Comparison of ENCODE assay signal across 18 cellular contexts in genomic region chr13:98343461-98343860, GRCh38.
DNase-seq lines count a peak whose midpoint lies in the region; ATAC-seq and TF ChIP-seq lines count a peak whose summit lies in the region.
"Had no signal": no experiment of that assay in that cellular context is flagged by ENCODE, and none has a peak within 500 bp of the region (broad histone marks: within the 10 kb centered on the region; RNA-seq: fewer than 3 reads in every experiment).

No MANE protein-coding gene starts in this region.

- H4K20me1 ChIP-seq in GM23338 (replicated peaks; ENCODE audit: insufficient read depth), result no peaks in the 10 kb centered on the region
- H4K20me1 ChIP-seq in neural progenitor cell (ENCODE audit: low read depth), result peaks cover 9% of the 10 kb centered on the region

- H3K79me2 ChIP-seq in GM23338 (replicated peaks; ENCODE audit: insufficient read depth) (peaks cover 19% of the 10 kb centered on the region), neural progenitor cell (ENCODE audit: low read depth) (peaks cover 18% of the 10 kb centered on the region)

- H3K27me3 ChIP-seq in GM23338 (ENCODE audit: insufficient read depth), result no peaks in the 10 kb centered on the region
- H3K27me3 ChIP-seq in endodermal cell (ENCODE audit: control insufficient read depth, insufficient read depth, low read length, poor library complexity, severe bottlenecking), result no peaks in the 10 kb centered on the region
- no peaks in the 10 kb centered on the region for H3K27me3 ChIP-seq in neural progenitor cell
- H3K27me3 ChIP-seq: BE2C had no signal

- H3K36me3 ChIP-seq in GM23338 (ENCODE audit: insufficient read depth) (no peaks in the 10 kb centered on the region), endodermal cell (ENCODE audit: control insufficient read depth, insufficient read depth, low read length) (peaks cover 28% of the 10 kb centered on the region), neural progenitor cell (no peaks in the 10 kb centered on the region)
- H3K36me3 ChIP-seq: BE2C, HAP-1 had no signal

- H3K9me3 Mint-ChIP-seq in GM23338, result no peaks in the 10 kb centered on the region
- no peaks in the 10 kb centered on the region for H3K9me3 Mint-ChIP-seq in endodermal cell
- H3K9me3 Mint-ChIP-seq in neural progenitor cell, result no peaks in the 10 kb centered on the region
- H3K9me3 Mint-ChIP-seq: CD8-positive, alpha-beta T cell; HFFc6 had no signal

- DNase-seq in GM23338 (ENCODE audit: low spot score) (no peak), NCI-H1417 (lab: John Stamatoyannopoulos, UW) (peak in 2 of 3 experiments; percentile 51 to 81), endodermal cell (peak; percentile 44), neural progenitor cell (ENCODE audit: low spot score) (peak; percentile 23), AG08396 (ENCODE audit: low spot score) (no peak), posterior vena cava (ENCODE audit: low spot score) (no peak), CD1c-positive myeloid dendritic cell (ENCODE audit: extremely low spot score) (no peak), T-helper 9 cell (no peak)
- DNase-seq: ACHN; BE2C; Caco-2; CD8-positive, alpha-beta T cell; GOT3; HFFc6; KBM-7 had no signal

- 66 to 82% methylated on average over 9 to 10 of the region's 10 CpGs for WGBS in endodermal cell (ENCODE audit: insufficient coverage in 1 of 2, insufficient read length in 1 of 2), 2 experiments

- intact Hi-C loops in posterior vena cava (cut with DNase I), result no loop called here

- H3F3A ChIP-seq in GM23338 (replicated peaks; ENCODE audit: low read depth), result no peaks in the 10 kb centered on the region
- no peaks in the 10 kb centered on the region for H3F3A ChIP-seq in neural progenitor cell (ENCODE audit: low read depth)

- H3K4me2 ChIP-seq in GM23338 (no peak overlapping the region), neural progenitor cell (peak overlapping the region; percentile 22)

- no peak overlapping the region; the same call in 2 of the 3 replicates for H3K4me3 Mint-ChIP-seq in GM23338
- no peak overlapping the region for H3K4me3 Mint-ChIP-seq in endodermal cell
- H3K4me3 Mint-ChIP-seq in neural progenitor cell, result no peak overlapping the region
- H3K4me3 Mint-ChIP-seq: CD8-positive, alpha-beta T cell; HFFc6 had no signal

- no peak overlapping the region for H3K4me3 ChIP-seq in GM23338
- H3K4me3 ChIP-seq in endodermal cell (ENCODE audit: low read length), result no peak overlapping the region
- H3K4me3 ChIP-seq in neural progenitor cell, result no peak overlapping the region
- H3K4me3 ChIP-seq: GM12878, HAP-1 had no signal

- H2AFZ ChIP-seq in GM23338 (no peak overlapping the region), neural progenitor cell (replicated peaks) (no peak overlapping the region)

- H3K36me3 Mint-ChIP-seq in GM23338 (ENCODE audit: low read depth) (no peaks in the 10 kb centered on the region; the same call in 1 of the 3 replicates), endodermal cell (ENCODE audit: low read depth) (peaks cover 48% of the 10 kb centered on the region), neural progenitor cell (peaks cover 15% of the 10 kb centered on the region)
- H3K36me3 Mint-ChIP-seq: CD8-positive, alpha-beta T cell had no signal

- no peaks in the 10 kb centered on the region for H3K9me2 ChIP-seq in GM23338 (ENCODE audit: insufficient read depth)

- no peak for TF ChIP-seq CTCF in GM23338 (conservative IDR thresholded peaks at IDR 0.05; ENCODE audit: low read depth in 2 of 2)
- no peak for TF ChIP-seq CTCF in endodermal cell (conservative IDR thresholded peaks at IDR 0.05)
- no peak for TF ChIP-seq CTCF in neural progenitor cell (IDR thresholded peaks at IDR 0.05)

- ATAC-seq in GM23338, result peak; percentile 70
- ATAC-seq: CD8-positive, alpha-beta T cell; GM12878 had no signal

- no peaks in the 10 kb centered on the region for H3K4me1 ChIP-seq in GM23338 (ENCODE audit: insufficient read depth)
- H3K4me1 ChIP-seq in endodermal cell (ENCODE audit: control insufficient read depth, insufficient read depth, low read length), result peaks cover 4% of the 10 kb centered on the region
- peaks cover 13% of the 10 kb centered on the region for H3K4me1 ChIP-seq in neural progenitor cell
- H3K4me1 ChIP-seq: Caco-2 had no signal

- H3K27ac Mint-ChIP-seq in GM23338 (no peak overlapping the region), endodermal cell (peak overlapping the region; percentile 26), neural progenitor cell (peak overlapping the region; percentile 89)
- H3K27ac Mint-ChIP-seq: CD8-positive, alpha-beta T cell; HFFc6 had no signal

- no peaks in the 10 kb centered on the region for H3K9me3 ChIP-seq in endodermal cell (ENCODE audit: control insufficient read depth, low read length)
- H3K9me3 ChIP-seq in neural progenitor cell (ENCODE audit: low read depth), result no peaks in the 10 kb centered on the region
- H3K9me3 ChIP-seq: BE2C, Caco-2, HAP-1 had no signal

- H3K4me1 Mint-ChIP-seq in GM23338 (peaks cover 26% of the 10 kb centered on the region), endodermal cell (peaks cover 23% of the 10 kb centered on the region), neural progenitor cell (peaks cover 22% of the 10 kb centered on the region)

- no peak overlapping the region for H3K9ac ChIP-seq in endodermal cell (ENCODE audit: extremely low read depth, low read length, poor library complexity, severe bottlenecking)
- no peak overlapping the region for H3K9ac ChIP-seq in neural progenitor cell

- no peaks in the 10 kb centered on the region for H3K27me3 Mint-ChIP-seq in GM23338 (ENCODE audit: insufficient read depth, low read depth, poor library complexity)
- H3K27me3 Mint-ChIP-seq in endodermal cell (ENCODE audit: insufficient read depth), result no peaks in the 10 kb centered on the region
- H3K27me3 Mint-ChIP-seq in neural progenitor cell (ENCODE audit: insufficient read depth, low read depth), result no peaks in the 10 kb centered on the region

- H3K27ac ChIP-seq in GM23338 (ENCODE audit: low read depth) (no peak overlapping the region), endodermal cell (ENCODE audit: low read depth, low read length) (no peak overlapping the region), neural progenitor cell (no peak overlapping the region)
- H3K27ac ChIP-seq: C4-2B had no signal

TF ChIP-seq in GM23338, 12 proteins besides CTCF, POLR2A, EP300 and RAD21 (continues in another document):
- TF ChIP-seq NANOG (IDR thresholded peaks at IDR 0.05; ENCODE audit: borderline replicate concordance) (no peak), STAT1 (IDR thresholded peaks at IDR 0.05; ENCODE audit: unreplicated experiment) (no peak), ZNF331 (CRISPR knock-in tag; IDR thresholded peaks at IDR 0.05; ENCODE audit: low read depth) (no peak), EZH2 (IDR thresholded peaks at IDR 0.05; ENCODE audit: low read depth, unreplicated experiment) (no peak), ZNF462 (CRISPR knock-in tag; IDR thresholded peaks at IDR 0.05) (no peak)

Comparison
In these comparisons a context has a peak if more than half of its experiments do, and no peak if none do; other contexts are left out.
1. DNase-seq: peak in NCI-H1417 (2 of 3), endodermal cell (single experiment) and neural progenitor cell (single experiment); none in GM23338 (single experiment), AG08396 (single experiment), posterior vena cava (single experiment), CD1c-positive myeloid dendritic cell (single experiment) and T-helper 9 cell (single experiment).